Comparison of ENCODE assay signal across 8 cellular contexts in the genomic region with DNA sequence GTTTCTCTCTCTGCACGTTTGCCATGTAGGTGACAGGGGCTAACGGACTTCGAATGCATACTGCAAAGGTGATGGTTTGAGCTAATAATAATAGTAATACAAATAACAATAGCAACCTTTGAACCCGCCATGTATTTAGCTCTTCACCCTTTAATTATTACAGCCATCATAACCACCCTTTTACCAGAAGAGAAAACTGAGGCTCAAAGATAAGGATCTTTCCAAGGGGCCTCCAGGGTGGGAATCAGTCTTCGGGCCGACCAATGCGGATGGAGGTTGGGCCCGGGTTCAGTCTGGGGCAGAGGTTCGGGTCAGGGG. TPM values are rescaled to one million over a fixed set of nuclear protein-coding genes. Genes with fewer than 3 reads are reported as not detected.
A peak's percentile ranks its signal among the peaks of the same experiment; 100 is the strongest.
DNase-seq lines count a peak whose midpoint lies in the region; ATAC-seq and TF ChIP-seq lines count a peak whose summit lies in the region.

No MANE protein-coding gene starts in this region.

- POLR2A ChIA-PET in Panc1 (lab: Charles Lee) = interaction anchor here (0.5 to 1.1 kb wide), 4 partner anchors 22 to 183 kb away, joined by 3 read pairs; no protein-coding TSS in a partner anchor

- DNase-seq in Panc1 (ENCODE audit: low read depth, low spot score) (no peak), esophagus squamous epithelium (lab: John Stamatoyannopoulos, UW) (no peak), progenitor cell of endocrine pancreas (ENCODE audit: low spot score, unreplicated experiment) (no peak), NCI-H2107 (lab: John Stamatoyannopoulos, UW) (no peak), omental fat pad (ENCODE audit: low spot score) (no peak)
- DNase-seq in activated effector memory CD4-positive, alpha-beta T cell treated with Interleukin-2 at 50 U/mL for 16 hours = no peak

- peak overlapping the region; percentile 89 for H3K27ac Mint-ChIP-seq in progenitor cell of endocrine pancreas

- H3K9me3 Mint-ChIP-seq in progenitor cell of endocrine pancreas (ENCODE audit: low read depth) = no peaks in the 10 kb centered on the region

- no peaks in the 10 kb centered on the region for H3K36me3 Mint-ChIP-seq in progenitor cell of endocrine pancreas (ENCODE audit: insufficient read depth)

- H3K36me3 ChIP-seq in ES-I3 (ENCODE audit: insufficient read depth, low read length) (no peaks in the 10 kb centered on the region; the same call in none of the 2 replicates), Panc1 (ENCODE audit: control insufficient read depth, insufficient read depth, low read length) (peaks cover 2% of the 10 kb centered on the region; the same call in 1 of the 2 replicates), esophagus squamous epithelium (peaks cover 0 to 13% (median 0%) of the 10 kb centered on the region in 3 donors)

- H3K27me3 ChIP-seq in Panc1 (ENCODE audit: control insufficient read depth, insufficient read depth, low read length) (no peaks in the 10 kb centered on the region), esophagus squamous epithelium (no peaks in the 10 kb centered on the region)

- no peak for ATAC-seq in Panc1
- ATAC-seq in omental fat pad (ENCODE audit: low FRiP score) = no peak
- no peak for ATAC-seq in GM18519 (IDR thresholded peaks at IDR 0.05; ENCODE audit: low FRiP score, unreplicated experiment)

- H3K27me3 Mint-ChIP-seq in progenitor cell of endocrine pancreas = no peaks in the 10 kb centered on the region

- in situ Hi-C loops in Panc1 (cut with HindIII; ENCODE audit: low pct_unique_long_range_greater_than_20kb, low sequenced_read_pairs) = no loop called here

- peaks cover 11% of the 10 kb centered on the region for H3K4me1 ChIP-seq in ES-I3 (ENCODE audit: insufficient read depth, low read length)
- H3K4me1 ChIP-seq in Panc1 (ENCODE audit: control insufficient read depth, insufficient read depth, low read length) = peaks cover 25% of the 10 kb centered on the region
- H3K4me1 ChIP-seq in esophagus squamous epithelium = peaks cover 5 to 37% (median 20%) of the 10 kb centered on the region in 3 donors

- BruUV-seq in Panc1 (replicated peaks; lab: Mats Ljungman, UMichigan) = TSS peak; percentile 90

- H3K4me1 Mint-ChIP-seq in progenitor cell of endocrine pancreas (ENCODE audit: low read depth) = peaks cover 35% of the 10 kb centered on the region

- H3K4me3 ChIP-seq in Panc1 (ENCODE audit: low read depth in 2 of 2, low read length in 2 of 2) (peak overlapping the region; percentile 58 to 89), esophagus squamous epithelium (peak overlapping the region; percentile 57 to 94 (median 84))

- H3K9me3 ChIP-seq in ES-I3 (ENCODE audit: control insufficient read depth, insufficient read depth, low read length) (no peaks in the 10 kb centered on the region), Panc1 (ENCODE audit: control insufficient read depth, insufficient read depth, low read depth, low read length) (no peaks in the 10 kb centered on the region), esophagus squamous epithelium (no peaks in the 10 kb centered on the region)

- WGBS in esophagus squamous epithelium, 2 donors = 4 to 14% methylated on average over 8 to 9 of the region's 9 CpGs

- TF ChIP-seq CTCF in Panc1 (IDR thresholded peaks at IDR 0.05) (no peak), esophagus squamous epithelium (IDR thresholded peaks at IDR 0.05) (no peak), progenitor cell of endocrine pancreas (IDR thresholded peaks at IDR 0.05; ENCODE audit: unreplicated experiment) (no peak), omental fat pad (IDR thresholded peaks at IDR 0.05) (no peak)

- H3K9ac ChIP-seq in ES-I3 (ENCODE audit: low read depth, low read length) = peak overlapping the region; percentile 77

- peak overlapping the region; percentile 94 for H3K27ac ChIP-seq in Panc1 (ENCODE audit: low read length)
- peak overlapping the region; percentile 80 to 90 (median 85) for H3K27ac ChIP-seq in esophagus squamous epithelium

- TF ChIP-seq POLR2A in esophagus squamous epithelium (IDR thresholded peaks at IDR 0.05) = no peak

- H3K4me3 Mint-ChIP-seq in progenitor cell of endocrine pancreas (ENCODE audit: low read depth) = peak overlapping the region; percentile 93

- intact Hi-C loops in Panc1 (cut with micrococcal nuclease; ENCODE audit: unreplicated experiment) (loop anchor here (5.0 kb wide), 1 partner anchor 111 kb away; no protein-coding TSS in a partner anchor), esophagus squamous epithelium (cut with DNase I) (loop anchor here (10.0 kb wide), 1 partner anchor 114 kb away; a partner anchor contains a TSS)

- CTCF ChIA-PET in Panc1 (lab: Charles Lee) = interaction anchor here (1.1 to 1.4 kb wide), 2 partner anchors 100 to 176 kb away, joined by 3 to 5 read pairs; no protein-coding TSS in a partner anchor

RNA-seq across cellular contexts. Expression of a gene that starts 0.5 kb away (rescaled TPM):
- total RNA-seq in Panc1 (2021; ENCODE audit: unreplicated experiment) = 43.6 TPM
- 36.1 TPM for polyA plus RNA-seq in Panc1 (2012; ENCODE audit: insufficient read length)
- total RNA-seq in esophagus squamous epithelium = 10 to 100 TPM in 3 of 4 donors, 1 to 10 TPM in 1; 6.9 to 28.3 (median 13.2) TPM
- total RNA-seq in progenitor cell of endocrine pancreas = 28.3 and 29.0 TPM in 2 replicates
- total RNA-seq in omental fat pad = 10 to 100 TPM; 10.2 to 20.4 (median 17.7) TPM

RNA-seq across cellular contexts. Expression of a gene that starts 39.8 kb away (rescaled TPM):
- 97.8 TPM for total RNA-seq in Panc1 (2021; ENCODE audit: unreplicated experiment)
- polyA plus RNA-seq in Panc1 (2012; ENCODE audit: insufficient read length) = 84.2 TPM
- total RNA-seq in esophagus squamous epithelium = 10 to 100 TPM; 20.9 to 50.0 (median 41.7) TPM
- total RNA-seq in progenitor cell of endocrine pancreas = 80.0 and 81.3 TPM in 2 replicates
- 10 to 100 TPM; 42.2 to 95.8 (median 46.0) TPM for total RNA-seq in omental fat pad

RNA-seq across cellular contexts. Expression of a gene that starts 44.2 kb away (rescaled TPM):
- total RNA-seq in Panc1 (2021; ENCODE audit: unreplicated experiment) (2.5 TPM), esophagus squamous epithelium (1 to 10 TPM in 1 of 4 donors, under 1 TPM in 1, not detected in 2; 0.57 to 6.3 TPM), progenitor cell of endocrine pancreas (3.0 and 6.1 TPM in 2 replicates), omental fat pad (1 to 10 TPM in 1 of 4 donors, under 1 TPM in 1, not detected in 2; 0.63 to 1.0 TPM)
- 2.1 TPM for polyA plus RNA-seq in Panc1 (2012; ENCODE audit: insufficient read length)
